11 cellular contexts compared by ENCODE assay signal in the genomic region with DNA sequence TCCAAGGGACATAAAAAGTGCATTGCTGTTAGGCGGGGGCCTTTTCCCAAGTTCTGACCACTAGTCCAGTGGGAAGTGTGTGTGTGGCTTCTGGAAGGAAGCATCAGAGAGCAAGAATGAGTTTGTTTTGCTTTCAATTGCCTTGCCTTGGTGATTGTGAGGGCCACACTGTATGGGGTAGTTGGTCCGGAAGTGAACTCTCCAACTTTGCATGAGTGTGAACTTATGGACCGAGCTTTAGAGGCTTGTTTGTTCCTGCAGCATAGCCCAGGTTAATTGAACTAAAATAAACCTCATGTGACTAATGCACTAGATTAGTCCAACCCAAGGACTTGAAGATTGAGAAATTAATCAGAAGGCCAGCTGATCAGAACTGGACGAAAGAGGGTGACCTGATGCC.
"Had no signal": no experiment of that assay in that cellular context is flagged by ENCODE, and none has a peak within 500 bp of the region (broad histone marks: within the 10 kb centered on the region; RNA-seq: fewer than 3 reads in every experiment).

No MANE protein-coding gene starts in this region.

- H3K4me1 ChIP-seq: HAP-1 had no signal

- H3K9ac ChIP-seq: GM23248 had no signal

- H3K27ac ChIP-seq: GM23248 had no signal

- H3K4me3 ChIP-seq: GM23248, GM23338, HAP-1 had no signal

- H3K4me2 ChIP-seq: GM23338 had no signal

- H3K36me3 ChIP-seq: HAP-1 had no signal

- H2AFZ ChIP-seq: GM23248, GM23338 had no signal

- FAIRE-seq: H1, H54 had no signal

- H3K9me3 ChIP-seq: HAP-1 had no signal

- ATAC-seq: GM23338, HCT116 had no signal

- DNase-seq: GM23248, GOT3, H7, H9, HCEC 1CT, HFFc6 had no signal
